ENCODE assay signal across 22 cellular contexts in the genomic region with DNA sequence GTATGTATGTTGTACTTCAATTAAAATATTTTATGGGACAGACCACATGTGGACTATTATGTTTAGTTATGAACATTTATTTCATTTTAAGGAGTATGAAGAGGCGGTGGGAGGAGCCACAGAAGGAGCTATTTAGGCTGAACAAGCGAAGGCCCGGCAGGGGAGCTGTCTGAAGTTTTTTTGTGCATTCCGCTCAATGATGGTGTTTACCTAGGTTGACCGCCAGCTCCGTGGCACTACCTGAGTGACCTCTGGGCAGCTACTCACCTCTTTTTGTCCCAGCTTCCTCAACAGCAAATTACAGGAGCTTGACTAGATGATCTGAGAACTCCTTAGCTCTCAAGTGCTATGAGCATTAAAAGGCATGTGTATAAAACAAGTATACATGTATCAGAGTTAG.
"Had no signal": no experiment of that assay in that cellular context is flagged by ENCODE, and none has a peak within 500 bp of the region (broad histone marks: within the 10 kb centered on the region; RNA-seq: fewer than 3 reads in every experiment).

No MANE protein-coding gene starts in this region.

- H3K9me3 Mint-ChIP-seq: activated naive CD4-positive, alpha-beta T cell treated with anti-CD3 and anti-CD28 coated beads, Interleukin-2, amount 50 U/mL, for 72 hours; activated T-helper 1 cell treated with anti-CD3 and anti-CD28 coated beads, Interleukin-12 subunit alpha, Interleukin-12 subunit beta, Interleukin-2, Interleukin-4 antibody, amounts not matched to agents 30 ng/mL and 10 ng/mL and 1 ng/mL, durations not matched to agents 14 hours and 24 hours and 36 hours; brain; neural progenitor cell; T-helper 2 cell treated with Interferon-gamma antibody and Interleukin-4, amounts not matched to agents 5 μg/mL and 100 μg/mL, for 36 hours had no signal

- H3K27ac ChIP-seq: neural progenitor cell, SK-N-MC, spleen, transverse colon had no signal

- H3K27ac Mint-ChIP-seq: activated naive CD4-positive, alpha-beta T cell treated with anti-CD3 and anti-CD28 coated beads, Interleukin-2, amount 50 U/mL, for 72 hours; activated T-helper 1 cell treated with anti-CD3 and anti-CD28 coated beads, Interleukin-12 subunit alpha, Interleukin-12 subunit beta, Interleukin-2, Interleukin-4 antibody, amounts not matched to agents 30 ng/mL and 10 ng/mL and 1 ng/mL, durations not matched to agents 14 hours and 24 hours and 36 hours; brain; neural progenitor cell; T-helper 2 cell treated with Interferon-gamma antibody and Interleukin-4, amounts not matched to agents 5 μg/mL and 100 μg/mL, for 36 hours had no signal

- H3K27me3 ChIP-seq: neural progenitor cell, spleen, transverse colon had no signal

- ATAC-seq: activated naive CD4-positive, alpha-beta T cell treated with anti-CD3 and anti-CD28 coated beads, Interleukin-2, amount 50 U/mL, for 72 hours; left colon had no signal

- H3K9ac ChIP-seq: neural progenitor cell had no signal

- H3K9me3 ChIP-seq: spleen, transverse colon had no signal

- H3K4me2 ChIP-seq: neural progenitor cell had no signal

- H2AFZ ChIP-seq: neural progenitor cell had no signal

- H3K4me3 Mint-ChIP-seq: activated T-helper 1 cell treated with anti-CD3 and anti-CD28 coated beads, Interleukin-12 subunit alpha, Interleukin-12 subunit beta, Interleukin-2, Interleukin-4 antibody, amounts not matched to agents 30 ng/mL and 10 ng/mL and 1 ng/mL, durations not matched to agents 14 hours and 24 hours and 36 hours; brain; neural progenitor cell; T-helper 2 cell treated with Interferon-gamma antibody and Interleukin-4, amounts not matched to agents 5 μg/mL and 100 μg/mL, for 36 hours had no signal

- FAIRE-seq: endometrium had no signal

- DNase-seq: activated CD4-positive, alpha-beta T cell treated with anti-CD3 and anti-CD28 coated beads, Interleukin-2, amount 50 U/mL, for 4 hours; activated gamma-delta T cell treated with Interleukin-2 at 50 U/mL for 16 hours; amygdala; caudate nucleus; cortex of kidney; erythroblast; foreskin melanocyte; glutamatergic neuron; hippocampal formation; islet precursor cell; left colon; spleen; stimulated activated CD8-positive, alpha-beta memory T cell treated with anti-CD3 and anti-CD28 coated beads, Interleukin-4, amount 100 ng/mL, for 48 hours; stimulated activated naive CD4-positive, alpha-beta T cell; transverse colon had no signal

- H3K4me3 ChIP-seq: neural progenitor cell, SK-N-MC, spleen, transverse colon had no signal

- H3K36me3 ChIP-seq: neural progenitor cell, transverse colon had no signal

- H3K4me1 ChIP-seq: neural progenitor cell, spleen, transverse colon had no signal
